Comparison of ENCODE assay signal across 20 cellular contexts in genomic region chr2:26583381-26583911, GRCh38. TPM values are rescaled to one million over a fixed set of nuclear protein-coding genes. Genes with fewer than 3 reads are reported as not detected.
DNase-seq lines count a peak whose midpoint lies in the region; ATAC-seq and TF ChIP-seq lines count a peak whose summit lies in the region.
"Had no signal": no experiment of that assay in that cellular context is flagged by ENCODE, and none has a peak within 500 bp of the region (broad histone marks: within the 10 kb centered on the region; RNA-seq: fewer than 3 reads in every experiment).

No MANE protein-coding gene starts in this region.

- H4K20me1 ChIP-seq in H9 (ENCODE audit: control insufficient read depth, insufficient read depth, insufficient read length) = no peaks in the 10 kb centered on the region

- no peaks in the 10 kb centered on the region for H3K27me3 ChIP-seq in H9 (ENCODE audit: insufficient read depth, low read length)
- peaks cover 13% of the 10 kb centered on the region for H3K27me3 ChIP-seq in endodermal cell (ENCODE audit: control insufficient read depth, insufficient read depth, low read length, poor library complexity, severe bottlenecking)
- no peaks in the 10 kb centered on the region for H3K27me3 ChIP-seq in body of pancreas

- H3K27ac ChIP-seq in H9 (ENCODE audit: insufficient read length, low read depth, low read length) (no peak overlapping the region), endodermal cell (ENCODE audit: low read depth, low read length) (no peak overlapping the region), body of pancreas (no peak overlapping the region)

- H3K36me3 Mint-ChIP-seq in H9 (ENCODE audit: insufficient read depth in 1 of 3, low read depth in 3 of 3) (no peaks in the 10 kb centered on the region), endodermal cell (ENCODE audit: low read depth) (no peaks in the 10 kb centered on the region), osteocyte (ENCODE audit: unreplicated experiment) (no peaks in the 10 kb centered on the region)
- no peaks in the 10 kb centered on the region for H3K36me3 Mint-ChIP-seq in activated CD4-positive, alpha-beta T cell treated with anti-CD3 and anti-CD28 coated beads, Interleukin-2, amount 10 ng/mL, durations not matched to agents 24 days and 14 days (ENCODE audit: low read depth)
- H3K36me3 Mint-ChIP-seq: CD14-positive monocyte had no signal

- H4K8ac ChIP-seq in H9 (replicated peaks; ENCODE audit: insufficient read length, low read depth, low read length) = no peak overlapping the region

- H3K56ac ChIP-seq in H9 (ENCODE audit: insufficient read length, low read depth, low read length) = no peak overlapping the region

- no peak overlapping the region for H2BK12ac ChIP-seq in H9 (ENCODE audit: insufficient read length, low read depth, low read length)

- DNase-seq in activated CD4-positive, CD25-positive, alpha-beta regulatory T cell treated with anti-CD3 and anti-CD28 coated beads, Interleukin-2, amount 50 U/mL, for 72 hours = peak; percentile 23
- DNase-seq in H9 (peak; percentile 19), endodermal cell (peak; percentile 22), osteocyte (ENCODE audit: extremely low spot score, unreplicated experiment) (peak; percentile 74), body of pancreas (no peak)
- DNase-seq in activated CD4-positive, alpha-beta T cell treated with anti-CD3 and anti-CD28 coated beads, Interleukin-2, amount 10 ng/mL, durations not matched to agents 24 days and 14 days = no peak
- DNase-seq: 8988T, DMS79, H7, NCI-H1436, NCI-H1930, NCI-H226, NCI-H524 had no signal

- H2BK15ac ChIP-seq in H9 (ENCODE audit: low read depth, low read length) = no peak overlapping the region

- no peak for ATAC-seq in activated CD4-positive, CD25-positive, alpha-beta regulatory T cell treated with anti-CD3 and anti-CD28 coated beads, Interleukin-2, amount 50 U/mL, for 24 hours
- ATAC-seq in body of pancreas = no peak
- no peak for ATAC-seq in HG03469 (IDR thresholded peaks at IDR 0.05; ENCODE audit: unreplicated experiment)

- TF ChIP-seq CTCF in H9 (conservative IDR thresholded peaks at IDR 0.05) (no peak), endodermal cell (conservative IDR thresholded peaks at IDR 0.05) (no peak), osteocyte (IDR thresholded peaks at IDR 0.05) (no peak), body of pancreas (IDR thresholded peaks at IDR 0.05) (no peak)

- H2BK120ac ChIP-seq in H9 (ENCODE audit: low read depth, low read length, poor library complexity, severe bottlenecking) = no peak overlapping the region

- H3K4me1 ChIP-seq in H9 (ENCODE audit: insufficient read depth, low read length) (no peaks in the 10 kb centered on the region), endodermal cell (ENCODE audit: control insufficient read depth, insufficient read depth, low read length) (no peaks in the 10 kb centered on the region), body of pancreas (no peaks in the 10 kb centered on the region)

- no peak overlapping the region for H4K5ac ChIP-seq in H9 (ENCODE audit: insufficient read length, low read depth, low read length)

- no peaks in the 10 kb centered on the region for H3K79me1 ChIP-seq in H9 (ENCODE audit: insufficient read depth, low read depth, low read length, poor library complexity, severe bottlenecking)

- no peaks in the 10 kb centered on the region for H3K79me2 ChIP-seq in H9 (ENCODE audit: insufficient read depth, low read length)

- H3K36me3 ChIP-seq in endodermal cell (ENCODE audit: control insufficient read depth, insufficient read depth, low read length) (no peaks in the 10 kb centered on the region), body of pancreas (replicated peaks in 1 of 2; ENCODE audit: insufficient read depth in 1 of 2, low read depth in 2 of 2) (no peaks in the 10 kb centered on the region)

- no peak overlapping the region for H3T11ph ChIP-seq in H9 (ENCODE audit: low read length)

- no peak for TF ChIP-seq POLR2A in body of pancreas (IDR thresholded peaks at IDR 0.05)

- H3K4ac ChIP-seq in H9 (ENCODE audit: low read depth, low read length) = no peak overlapping the region

- H3K23ac ChIP-seq in H9 (ENCODE audit: insufficient read length, low read depth, low read length) = no peak overlapping the region

- no peak overlapping the region for H3K14ac ChIP-seq in H9 (ENCODE audit: insufficient read depth, low read length)

- H3K23me2 ChIP-seq in H9 (ENCODE audit: insufficient read length, low read depth, low read length, poor library complexity, severe bottlenecking) = no peaks in the 10 kb centered on the region

- H3K4me3 Mint-ChIP-seq in H9 (no peak overlapping the region), endodermal cell (no peak overlapping the region), osteocyte (ENCODE audit: unreplicated experiment) (no peak overlapping the region)
- no peak overlapping the region for H3K4me3 Mint-ChIP-seq in activated CD4-positive, alpha-beta T cell treated with anti-CD3 and anti-CD28 coated beads, Interleukin-2, amount 10 ng/mL, durations not matched to agents 24 days and 14 days
- H3K4me3 Mint-ChIP-seq: CD14-positive monocyte had no signal

- H2BK20ac ChIP-seq in H9 (ENCODE audit: low read depth, low read length, poor library complexity, severe bottlenecking) = no peak overlapping the region

- no peak overlapping the region; a peak in 1 of 7 replicates for H3K27ac Mint-ChIP-seq in H9
- H3K27ac Mint-ChIP-seq in endodermal cell = no peak overlapping the region
- no peak overlapping the region for H3K27ac Mint-ChIP-seq in osteocyte (ENCODE audit: unreplicated experiment)
- H3K27ac Mint-ChIP-seq in activated CD4-positive, alpha-beta T cell treated with anti-CD3 and anti-CD28 coated beads, Interleukin-2, amount 10 ng/mL, durations not matched to agents 24 days and 14 days = no peak overlapping the region
- H3K27ac Mint-ChIP-seq: CD14-positive monocyte had no signal

- no peak overlapping the region for H3K4me2 ChIP-seq in H9 (ENCODE audit: insufficient read depth, insufficient read length, low read length)

- intact Hi-C loops in body of pancreas (cut with DNase I) = no loop called here
- intact Hi-C loops in activated CD4-positive, alpha-beta T cell treated with anti-CD3 and anti-CD28 coated beads, Interleukin-2, amount 10 ng/mL, durations not matched to agents 24 days and 14 days (cut with micrococcal nuclease) = no loop called here

- no peak overlapping the region for H2AK5ac ChIP-seq in H9 (ENCODE audit: insufficient read length, low read length)

- H3K4me1 Mint-ChIP-seq in H9 = peaks cover 0 to 11% of the 10 kb centered on the region in 2 experiments; a peak in 2 of 4 replicates
- H3K4me1 Mint-ChIP-seq in endodermal cell = peaks cover 3% of the 10 kb centered on the region
- H3K4me1 Mint-ChIP-seq in osteocyte (ENCODE audit: unreplicated experiment) = no peaks in the 10 kb centered on the region
- no peaks in the 10 kb centered on the region for H3K4me1 Mint-ChIP-seq in activated CD4-positive, alpha-beta T cell treated with anti-CD3 and anti-CD28 coated beads, Interleukin-2, amount 10 ng/mL, durations not matched to agents 24 days and 14 days
- H3K4me1 Mint-ChIP-seq: CD14-positive monocyte had no signal

- H3K9me3 Mint-ChIP-seq in H9 = no peaks in the 10 kb centered on the region
- no peaks in the 10 kb centered on the region for H3K9me3 Mint-ChIP-seq in endodermal cell
- H3K9me3 Mint-ChIP-seq in osteocyte (ENCODE audit: unreplicated experiment) = no peaks in the 10 kb centered on the region
- H3K9me3 Mint-ChIP-seq in activated CD4-positive, alpha-beta T cell treated with anti-CD3 and anti-CD28 coated beads, Interleukin-2, amount 10 ng/mL, durations not matched to agents 24 days and 14 days = no peaks in the 10 kb centered on the region

- H3K9me3 ChIP-seq in H9 (ENCODE audit: control insufficient read depth, low read depth, low read length) (no peaks in the 10 kb centered on the region), endodermal cell (ENCODE audit: control insufficient read depth, low read length) (no peaks in the 10 kb centered on the region), body of pancreas (no peaks in the 10 kb centered on the region)

- H2AFZ ChIP-seq in H9 (ENCODE audit: low read length) = no peak overlapping the region

- H3K4me3 ChIP-seq in endodermal cell (ENCODE audit: low read length) = no peak overlapping the region
- no peak overlapping the region for H3K4me3 ChIP-seq in body of pancreas

- WGBS in H9 (ENCODE audit: extremely low coverage, insufficient read length, low lambda C conversion rate) = no CpG with 5 or more reads among the region's 8 CpGs
- WGBS in endodermal cell (ENCODE audit: insufficient coverage in 1 of 2, insufficient read length in 1 of 2), 2 experiments = 79 to 87% methylated on average over 4 to 8 of the region's 8 CpGs
- WGBS in body of pancreas, 2 donors = 73 to 78% methylated on average over 3 to 8 of the region's 8 CpGs

- no peak overlapping the region for H3K18ac ChIP-seq in H9 (ENCODE audit: insufficient read length, low read depth, low read length)

- H3K27me3 Mint-ChIP-seq in H9 (ENCODE audit: low read depth) (peaks cover 20% of the 10 kb centered on the region), endodermal cell (ENCODE audit: insufficient read depth) (peaks cover 22% of the 10 kb centered on the region), osteocyte (ENCODE audit: unreplicated experiment) (peaks cover 52% of the 10 kb centered on the region)
- H3K27me3 Mint-ChIP-seq in activated CD4-positive, alpha-beta T cell treated with anti-CD3 and anti-CD28 coated beads, Interleukin-2, amount 10 ng/mL, durations not matched to agents 24 days and 14 days = peaks cover 9% of the 10 kb centered on the region

- H2BK5ac ChIP-seq in H9 (ENCODE audit: insufficient read length, low read length) = no peak overlapping the region

- H4K91ac ChIP-seq in H9 (ENCODE audit: insufficient read length, low read depth, low read length) = no peak overlapping the region

- no peak overlapping the region for H3K9ac ChIP-seq in H9 (ENCODE audit: extremely low read depth, insufficient read length, low read length)
- H3K9ac ChIP-seq in endodermal cell (ENCODE audit: extremely low read depth, low read length, poor library complexity, severe bottlenecking) = no peak overlapping the region

RNA-seq across cellular contexts. Expression of gene CIB4, which starts 57.7 kb away (rescaled TPM):
- not detected in 2 replicates for total RNA-seq in H9 (2021)
- not detected for total RNA-seq in endodermal cell
- polyA plus RNA-seq in endodermal cell (2013, experiment 1 of 2) = not detected
- not detected for polyA plus RNA-seq in endodermal cell (2013, experiment 2 of 2)
- not detected in 2 replicates for total RNA-seq in osteocyte
- not detected for total RNA-seq in body of pancreas
- total RNA-seq in activated CD4-positive, alpha-beta T cell treated with anti-CD3 and anti-CD28 coated beads, Interleukin-2, amount 10 ng/mL, durations not matched to agents 24 days and 14 days = not detected in 2 replicates
- total RNA-seq: H7, HT-29, MCF 10A, RPMI7951 had no signal
- polyA plus RNA-seq: AG04450, CD14-positive monocyte had no signal

Comparison
In these comparisons a context has a peak if more than half of its experiments do, and no peak if none do; other contexts are left out.
1. DNase-seq: peak in activated CD4-positive, CD25-positive, alpha-beta regulatory T cell treated with anti-CD3 and anti-CD28 coated beads, Interleukin-2, amount 50 U/mL, for 72 hours (single experiment), H9 (single experiment), endodermal cell (single experiment) and osteocyte (single experiment); none in body of pancreas (0 of 4) and activated CD4-positive, alpha-beta T cell treated with anti-CD3 and anti-CD28 coated beads, Interleukin-2, amount 10 ng/mL, durations not matched to agents 24 days and 14 days (single experiment).